15 cellular contexts compared by ENCODE assay signal in genomic region chr1:40945491-40945973, GRCh38. TPM values are rescaled to one million over a fixed set of nuclear protein-coding genes. Genes with fewer than 3 reads are reported as not detected.
A peak's percentile ranks its signal among the peaks of the same experiment; 100 is the strongest.
DNase-seq lines count a peak whose midpoint lies in the region; ATAC-seq and TF ChIP-seq lines count a peak whose summit lies in the region.
"Had no signal": no experiment of that assay in that cellular context is flagged by ENCODE, and none has a peak within 500 bp of the region (broad histone marks: within the 10 kb centered on the region; RNA-seq: fewer than 3 reads in every experiment).

No MANE protein-coding gene starts in this region.

- TF ChIP-seq POLR2A in gastroesophageal sphincter (IDR thresholded peaks at IDR 0.05) = no peak

- H3K9me3 ChIP-seq in gastroesophageal sphincter (peaks cover 0 to 7% (median 0%) of the 10 kb centered on the region in 3 donors), skeletal muscle tissue (ENCODE audit: control insufficient read depth in 3 of 3, low read length in 3 of 3) (no peaks in the 10 kb centered on the region), BE2C (no peaks in the 10 kb centered on the region)
- H3K9me3 ChIP-seq: psoas muscle had no signal

- WGBS in gastroesophageal sphincter (ENCODE audit: low coverage in 1 of 2), 2 donors = 23 to 29% methylated on average over 2 of the region's 2 CpGs

- peaks cover 0 to 33% (median 5%) of the 10 kb centered on the region in 3 donors for H3K4me1 ChIP-seq in gastroesophageal sphincter
- H3K4me1 ChIP-seq in skeletal muscle tissue (ENCODE audit: control insufficient read depth in 3 of 3, insufficient read depth in 3 of 3, low read length in 3 of 3) = peaks cover 0 to 5% (median 0%) of the 10 kb centered on the region in 3 donors
- 0 out of 2 replicates have a peak, but pooled peaks cover 2% of the 10 kb centered on the region for H3K4me1 ChIP-seq in BE2C
- H3K4me1 ChIP-seq: psoas muscle had no signal

- TF ChIP-seq CTCF in brain microvascular endothelial cell (IDR thresholded peaks at IDR 0.05; ENCODE audit: low read depth, low read length, missing control alignments) (no peak), gastroesophageal sphincter (IDR thresholded peaks at IDR 0.05) (no peak), BE2C (IDR thresholded peaks at IDR 0.05; ENCODE audit: low read depth, low read length) (no peak)

- no peak overlapping the region for H3K9ac ChIP-seq in skeletal muscle tissue (ENCODE audit: low read depth in 1 of 3, low read length in 3 of 3)

- ATAC-seq in gastroesophageal sphincter (no peak), GM18858 (IDR thresholded peaks at IDR 0.05; ENCODE audit: unreplicated experiment) (no peak)
- ATAC-seq: naive thymus-derived CD4-positive, alpha-beta T cell; psoas muscle; stimulated activated naive CD8-positive, alpha-beta T cell treated with anti-CD3 and anti-CD28 coated beads, Interleukin-15, Interleukin-2, amounts not matched to agents 100 U/mL and 50 U/mL, for 24 hours had no signal

- H3K4me3 ChIP-seq in brain microvascular endothelial cell (ENCODE audit: low read depth, low read length) (no peak overlapping the region), gastroesophageal sphincter (no peak overlapping the region), skeletal muscle tissue (ENCODE audit: low read length in 3 of 3) (no peak overlapping the region), BE2C (ENCODE audit: low read depth, low read length) (no peak overlapping the region)
- H3K4me3 ChIP-seq: psoas muscle had no signal

- no peaks in the 10 kb centered on the region for H3K36me3 ChIP-seq in brain microvascular endothelial cell (replicated peaks)
- no peaks in the 10 kb centered on the region for H3K36me3 ChIP-seq in gastroesophageal sphincter
- no peaks in the 10 kb centered on the region for H3K36me3 ChIP-seq in skeletal muscle tissue (ENCODE audit: control insufficient read depth in 3 of 3, insufficient read depth in 3 of 3, low read length in 3 of 3)
- H3K36me3 ChIP-seq in BE2C = no peaks in the 10 kb centered on the region

- no peaks in the 10 kb centered on the region for H3K27me3 ChIP-seq in brain microvascular endothelial cell (replicated peaks)
- no peaks in the 10 kb centered on the region for H3K27me3 ChIP-seq in gastroesophageal sphincter
- H3K27me3 ChIP-seq in skeletal muscle tissue (ENCODE audit: control insufficient read depth in 3 of 3, insufficient read depth in 3 of 3, low read length in 3 of 3) = no peaks in the 10 kb centered on the region
- H3K27me3 ChIP-seq in BE2C = no peaks in the 10 kb centered on the region

- in situ Hi-C loops in brain microvascular endothelial cell (cut with HindIII; ENCODE audit: low pct_ligation_motif_present, low sequenced_read_pairs) = no loop called here

- DNase-seq in EL (peak; percentile 38), brain microvascular endothelial cell (no peak), NCI-H345 (lab: John Stamatoyannopoulos, UW) (no peak), BE2C (no peak)
- no peak for DNase-seq in activated CD8-positive, alpha-beta memory T cell treated with anti-CD3 and anti-CD28 coated beads for 24 hours
- DNase-seq: effector CD8-positive, alpha-beta T cell; naive thymus-derived CD4-positive, alpha-beta T cell; NCI-H187; NCI-H524 treated with DMSO at 0.1 percent for 48 hours; psoas muscle; stimulated activated CD4-positive, alpha-beta T cell treated with anti-CD3 and anti-CD28 coated beads, Interleukin-15, amount 100 ng/mL, for 24 hours; stimulated activated naive CD8-positive, alpha-beta T cell treated with anti-CD3 and anti-CD28 coated beads, Interleukin-15, Interleukin-2, amounts not matched to agents 100 U/mL and 50 U/mL, for 24 hours had no signal

- no peak for TF ChIP-seq EP300 in gastroesophageal sphincter (IDR thresholded peaks at IDR 0.05)

- H3K27ac ChIP-seq in brain microvascular endothelial cell = peak overlapping the region; percentile 87
- peak overlapping the region; percentile 82 to 90 (median 86) for H3K27ac ChIP-seq in gastroesophageal sphincter
- H3K27ac ChIP-seq in skeletal muscle tissue (ENCODE audit: low read depth, low read length) = peak overlapping the region; percentile 5
- H3K27ac ChIP-seq: psoas muscle had no signal

RNA-seq across cellular contexts. Expression of gene CTPS1, which starts 34.0 kb away (rescaled TPM):
- total RNA-seq in gastroesophageal sphincter (10 to 100 TPM; 19.6 to 47.4 (median 36.5) TPM), skeletal muscle tissue (16.2 TPM)
- polyA plus RNA-seq in BE2C (2012; ENCODE audit: insufficient read depth, insufficient read length, low read depth) = 30.4 TPM

Comparison
In these comparisons a context has a peak if more than half of its experiments do, and no peak if none do; other contexts are left out.
1. H3K27ac ChIP-seq: peak in every context shown above with its lines; median percentile 87 in brain microvascular endothelial cell; 86 in gastroesophageal sphincter; 5 in skeletal muscle tissue.